ENCODE assay signal across 11 cellular contexts in genomic region chr5:35938518-35939227, GRCh38. TPM values are rescaled to one million over a fixed set of nuclear protein-coding genes. Genes with fewer than 3 reads are reported as not detected.
DNase-seq lines count a peak whose midpoint lies in the region; ATAC-seq, FAIRE-seq and TF ChIP-seq lines count a peak whose summit lies in the region.
"Had no signal": no experiment of that assay in that cellular context is flagged by ENCODE, and none has a peak within 500 bp of the region (broad histone marks: within the 10 kb centered on the region; RNA-seq: fewer than 3 reads in every experiment).

Gene CAPSL, minus strand, starts transcription at chr5:35938622. Its CDS starts 17,502 bp downstream, at chr5:35921120.

- H3K4me1 Mint-ChIP-seq in activated naive CD4-positive, alpha-beta T cell treated with anti-CD3 and anti-CD28 coated beads, Interleukin-2, amount 10 ng/mL, durations not matched to agents 7 days and 5 days, result no peaks in the 10 kb centered on the region

- TF ChIP-seq CTCF in adrenal gland (IDR thresholded peaks at IDR 0.05), result no peak

- TF ChIP-seq POLR2A in adrenal gland (IDR thresholded peaks at IDR 0.05), result no peak

- H3K27me3 Mint-ChIP-seq in activated naive CD4-positive, alpha-beta T cell treated with anti-CD3 and anti-CD28 coated beads, Interleukin-2, amount 10 ng/mL, durations not matched to agents 7 days and 5 days, result peaks cover 18% of the 10 kb centered on the region

- H3K27ac Mint-ChIP-seq in activated naive CD4-positive, alpha-beta T cell treated with anti-CD3 and anti-CD28 coated beads, Interleukin-2, amount 10 ng/mL, durations not matched to agents 7 days and 5 days, result no peak within 1 kb of the TSS

- H3K27ac ChIP-seq in adrenal gland, result no peak within 1 kb of the TSS
- H3K27ac ChIP-seq: C4-2B had no signal

- CTCF ChIA-PET in activated naive CD4-positive, alpha-beta T cell treated with anti-CD3 and anti-CD28 coated beads, Interleukin-2, amount 10 ng/mL, durations not matched to agents 7 days and 5 days (lab: Charles Lee), result interaction anchor here (0.9 kb wide), 1 partner anchor 24 kb away, joined by 3 read pairs; no protein-coding TSS in a partner anchor

- H3K36me3 Mint-ChIP-seq in activated naive CD4-positive, alpha-beta T cell treated with anti-CD3 and anti-CD28 coated beads, Interleukin-2, amount 10 ng/mL, durations not matched to agents 7 days and 5 days, result no peaks in the 10 kb centered on the region

- no peak for DNase-seq in left cardiac atrium
- DNase-seq in left ventricle myocardium superior, result no peak
- DNase-seq in adrenal gland, result peak in 6 of 7 donors; percentile 65 to 93 (median 76)
- no peak for DNase-seq in activated naive CD4-positive, alpha-beta T cell treated with anti-CD3 and anti-CD28 coated beads, Interleukin-2, amount 10 ng/mL, durations not matched to agents 7 days and 5 days
- DNase-seq: NCI-H187 treated with DMSO at 0.1 percent for 48 hours had no signal

- H3K4me1 ChIP-seq in adrenal gland (replicated peaks in 1 of 2), result no peaks in the 10 kb centered on the region

- peaks cover 19% of the 10 kb centered on the region for H3K27me3 ChIP-seq in adrenal gland

- H3K9me3 Mint-ChIP-seq in activated naive CD4-positive, alpha-beta T cell treated with anti-CD3 and anti-CD28 coated beads, Interleukin-2, amount 10 ng/mL, durations not matched to agents 7 days and 5 days, result no peaks in the 10 kb centered on the region

- FAIRE-seq in islet of Langerhans (lab: Jason Lieb, UNC), result peak; percentile 97
- FAIRE-seq: colon had no signal

- ATAC-seq in left cardiac atrium, result peak; percentile 65 to 67
- no peak for ATAC-seq in left ventricle myocardium superior
- ATAC-seq in HG03108 (IDR thresholded peaks at IDR 0.05; ENCODE audit: unreplicated experiment), result no peak
- ATAC-seq in HG02610 (IDR thresholded peaks at IDR 0.05; ENCODE audit: unreplicated experiment), result no peak
- no peak for ATAC-seq in GM19395 (IDR thresholded peaks at IDR 0.05; ENCODE audit: unreplicated experiment)

- 48 to 56% (median 53%) methylated on average over 2 of the region's 2 CpGs for WGBS in adrenal gland, 4 donors

- intact Hi-C loops in left cardiac atrium (cut with DNase I), result no loop called here
- intact Hi-C loops in left ventricle myocardium superior (cut with micrococcal nuclease), result no loop called here
- intact Hi-C loops in adrenal gland (cut with DNase I), result no loop called here

- no peaks in the 10 kb centered on the region for H3K9me3 ChIP-seq in adrenal gland (replicated peaks in 1 of 3)

- no peak within 1 kb of the TSS for H3K4me3 ChIP-seq in adrenal gland

- no peaks in the 10 kb centered on the region for H3K36me3 ChIP-seq in adrenal gland (replicated peaks in 1 of 2)

- H3K4me3 Mint-ChIP-seq in activated naive CD4-positive, alpha-beta T cell treated with anti-CD3 and anti-CD28 coated beads, Interleukin-2, amount 10 ng/mL, durations not matched to agents 7 days and 5 days, result no peak within 1 kb of the TSS

RNA-seq across cellular contexts. Expression of gene CAPSL, which starts in this region (rescaled TPM):
- total RNA-seq in left cardiac atrium (not detected), left ventricle myocardium superior (not detected), adrenal gland (not detected)
- under 1 TPM in 1 of 3 donors, not detected in 2; 0.27 TPM for polyA plus RNA-seq in adrenal gland

Comparison
In these comparisons a context has a peak if more than half of its experiments do, and no peak if none do; other contexts are left out.
1. Peak in ATAC-seq in left cardiac atrium; RNA of the gene not detected or under 1 TPM.
2. Peak in DNase-seq in adrenal gland; RNA of the gene not detected or under 1 TPM.